ENCODE assay signal across 22 cellular contexts in genomic region chr1:240285541-240285940, GRCh38.
A peak's percentile ranks its signal among the peaks of the same experiment; 100 is the strongest.
DNase-seq lines count a peak whose midpoint lies in the region; ATAC-seq, FAIRE-seq and TF ChIP-seq lines count a peak whose summit lies in the region.
"Had no signal": no experiment of that assay in that cellular context is flagged by ENCODE, and none has a peak within 500 bp of the region (broad histone marks: within the 10 kb centered on the region; RNA-seq: fewer than 3 reads in every experiment).

No MANE protein-coding gene starts in this region.

- 82% methylated on average over 3 of the region's 4 CpGs for WGBS in mesenchymal stem cell

- H3K9me3 Mint-ChIP-seq in astrocyte (ENCODE audit: unreplicated experiment), result no peaks in the 10 kb centered on the region
- H3K9me3 Mint-ChIP-seq: activated CD4-positive, alpha-beta memory T cell treated with anti-CD3 and anti-CD28 coated beads, Interleukin-2, amount 10 ng/mL, durations not matched to agents 7 days and 5 days; activated naive CD4-positive, alpha-beta T cell treated with anti-CD3 and anti-CD28 coated beads, Interleukin-2, amount 50 U/mL, for 24 hours; activated T-cell treated with anti-CD3 and anti-CD28 coated beads, Interleukin-2, amount 50 U/mL, for 4 hours; nephron; T-helper 1 cell treated with Interleukin-12 subunit alpha and Interleukin-12 subunit beta and Interleukin-4 antibody, amounts not matched to agents 30 μg/mL and 1 μg/mL, for 36 hours; WTC11 had no signal

- H4K20me1 ChIP-seq in astrocyte (ENCODE audit: insufficient read depth, low read length), result no peaks in the 10 kb centered on the region

- no peak overlapping the region for H4K8ac ChIP-seq in mesenchymal stem cell (ENCODE audit: low read length)

- H4K91ac ChIP-seq in mesenchymal stem cell (ENCODE audit: low read length), result no peak overlapping the region

- no peak for ATAC-seq in GM18861 (IDR thresholded peaks at IDR 0.05; ENCODE audit: unreplicated experiment)
- ATAC-seq in GM21447 (IDR thresholded peaks at IDR 0.05; ENCODE audit: unreplicated experiment), result no peak
- ATAC-seq: activated T-cell treated with anti-CD3 and anti-CD28 coated beads, Interleukin-2, amount 50 U/mL, for 4 hours; esophagus mucosa; WTC11 had no signal

- H3K36me3 Mint-ChIP-seq in astrocyte (ENCODE audit: low read depth, unreplicated experiment), result no peaks in the 10 kb centered on the region
- H3K36me3 Mint-ChIP-seq: activated naive CD4-positive, alpha-beta T cell treated with anti-CD3 and anti-CD28 coated beads, Interleukin-2, amount 50 U/mL, for 24 hours; WTC11 had no signal

- H3K18ac ChIP-seq in mesenchymal stem cell (ENCODE audit: low read depth in 1 of 2, low read length in 2 of 2), result no peak overlapping the region

- no peak overlapping the region for H2AK5ac ChIP-seq in mesenchymal stem cell (ENCODE audit: low read length, severe bottlenecking)

- H3K4ac ChIP-seq in mesenchymal stem cell (ENCODE audit: low read depth in 1 of 2, low read length in 2 of 2), result no peak overlapping the region

- H3K27ac ChIP-seq in HEK293 (ENCODE audit: extremely low read depth, low read depth, low read length) (no peak overlapping the region), astrocyte (ENCODE audit: low read depth, low read length) (no peak overlapping the region), mesenchymal stem cell (ENCODE audit: low read length, poor library complexity, severe bottlenecking) (no peak overlapping the region)
- H3K27ac ChIP-seq: brain microvascular endothelial cell had no signal

- TF ChIP-seq CTCF in HEK293 (tag by site-specific recombination; IDR thresholded peaks at IDR 0.05), result no peak
- TF ChIP-seq CTCF in astrocyte (IDR thresholded peaks at IDR 0.05; ENCODE audit: insufficient read depth, low read depth, low read length), result no peak

- no peaks in the 10 kb centered on the region for H3K27me3 ChIP-seq in astrocyte (ENCODE audit: insufficient read depth, low read length)
- H3K27me3 ChIP-seq in mesenchymal stem cell (ENCODE audit: control insufficient read depth in 1 of 2, insufficient read depth in 1 of 2, low read length in 2 of 2), result no peaks in the 10 kb centered on the region
- H3K27me3 ChIP-seq: brain microvascular endothelial cell had no signal

- H3K9ac ChIP-seq in astrocyte (ENCODE audit: low read length) (no peak overlapping the region), mesenchymal stem cell (ENCODE audit: low read length) (peak overlapping the region; percentile 73)

- peaks cover 1% of the 10 kb centered on the region for H3K4me1 Mint-ChIP-seq in astrocyte (ENCODE audit: low read depth, unreplicated experiment)
- H3K4me1 Mint-ChIP-seq: activated CD4-positive, alpha-beta memory T cell treated with anti-CD3 and anti-CD28 coated beads, Interleukin-2, amount 10 ng/mL, durations not matched to agents 7 days and 5 days; activated naive CD4-positive, alpha-beta T cell treated with anti-CD3 and anti-CD28 coated beads, Interleukin-2, amount 50 U/mL, for 24 hours; nephron; WTC11 had no signal

- H3K36me3 ChIP-seq in HEK293 (ENCODE audit: control insufficient read depth in 2 of 2, insufficient read depth in 1 of 2, low read length in 2 of 2) (peaks cover 0 to 4% of the 10 kb centered on the region in 2 experiments; a peak in 1 of 3 replicates), astrocyte (ENCODE audit: insufficient read depth, low read length) (no peaks in the 10 kb centered on the region), mesenchymal stem cell (ENCODE audit: control insufficient read depth in 1 of 2, insufficient read depth in 2 of 2, low read depth in 1 of 2, low read length in 2 of 2) (peaks cover 5 to 7% of the 10 kb centered on the region in 2 experiments)
- H3K36me3 ChIP-seq: brain microvascular endothelial cell had no signal

- H3K79me1 ChIP-seq in mesenchymal stem cell (replicated peaks; ENCODE audit: low read length, poor library complexity, severe bottlenecking), result peaks cover 2% of the 10 kb centered on the region

- no peak overlapping the region for H3K4me3 Mint-ChIP-seq in astrocyte (ENCODE audit: unreplicated experiment)
- H3K4me3 Mint-ChIP-seq: activated CD4-positive, alpha-beta memory T cell treated with anti-CD3 and anti-CD28 coated beads, Interleukin-2, amount 10 ng/mL, durations not matched to agents 7 days and 5 days; activated naive CD4-positive, alpha-beta T cell treated with anti-CD3 and anti-CD28 coated beads, Interleukin-2, amount 50 U/mL, for 24 hours; activated T-cell treated with anti-CD3 and anti-CD28 coated beads, Interleukin-2, amount 50 U/mL, for 4 hours; nephron; stimulated activated naive CD8-positive, alpha-beta T cell treated with anti-CD3 and anti-CD28 coated beads, Interleukin-15, Interleukin-2, amounts not matched to agents 100 ng/mL and 50 ng/mL, for 24 hours; T-helper 1 cell treated with Interleukin-12 subunit alpha and Interleukin-12 subunit beta and Interleukin-4 antibody, amounts not matched to agents 30 μg/mL and 1 μg/mL, for 36 hours; WTC11 had no signal

- H3K4me3 ChIP-seq in HEK293 (ENCODE audit: low read depth, low read length), result no peak overlapping the region
- H3K4me3 ChIP-seq in astrocyte (ENCODE audit: insufficient read depth, low read depth, low read length), result no peak overlapping the region
- no peak overlapping the region for H3K4me3 ChIP-seq in mesenchymal stem cell (ENCODE audit: insufficient read depth in 1 of 2, low read depth in 1 of 2, low read length in 2 of 2)

- H3K4me1 ChIP-seq in HEK293 (ENCODE audit: control insufficient read depth, insufficient read depth, low read length) (peaks cover 19% of the 10 kb centered on the region), astrocyte (ENCODE audit: insufficient read depth, low read length) (no peaks in the 10 kb centered on the region), mesenchymal stem cell (ENCODE audit: control insufficient read depth, insufficient read depth, low read depth, low read length) (no peaks in the 10 kb centered on the region)

- H2BK12ac ChIP-seq in mesenchymal stem cell (ENCODE audit: low read length in 2 of 2), result no peak overlapping the region

- H3K9me3 ChIP-seq in HEK293 (ENCODE audit: control insufficient read depth, insufficient read depth, low read depth, low read length), result no peaks in the 10 kb centered on the region
- H3K9me3 ChIP-seq in astrocyte (ENCODE audit: insufficient read depth, low read depth, low read length), result no peaks in the 10 kb centered on the region
- peaks cover 6% of the 10 kb centered on the region for H3K9me3 ChIP-seq in mesenchymal stem cell (ENCODE audit: control insufficient read depth, low read length)

- DNase-seq in AG08396 (ENCODE audit: low spot score) (peak; percentile 38), astrocyte (ENCODE audit: low read depth) (peak; percentile 47), mesenchymal stem cell (peak; percentile 55), retina (no peak), HUDEP-2 (lab: John Stamatoyannopoulos, UW; ENCODE audit: unreplicated experiment in 76 of 76) (no peak)
- DNase-seq: activated CD4-positive, alpha-beta memory T cell treated with anti-CD3 and anti-CD28 coated beads, Interleukin-2, amount 10 ng/mL, durations not matched to agents 7 days and 5 days; activated T-cell treated with anti-CD3 and anti-CD28 coated beads, Interleukin-2, amount 50 U/mL, for 4 hours; brain microvascular endothelial cell; hippocampal formation; mesendoderm; NCI-H2029; NCI-H446 treated with DMSO at 0.1 percent for 48 hours had no signal

- peak; percentile 94 for FAIRE-seq in astrocyte (lab: Jason Lieb, UNC)

- H2AFZ ChIP-seq in astrocyte (ENCODE audit: low read depth, low read length) (no peak overlapping the region), mesenchymal stem cell (ENCODE audit: low read depth, low read length) (no peak overlapping the region)

- H3K79me2 ChIP-seq in astrocyte (ENCODE audit: insufficient read depth, low read length), result no peaks in the 10 kb centered on the region

- no peak overlapping the region for H2BK120ac ChIP-seq in mesenchymal stem cell (ENCODE audit: low read depth, low read length)

- peak overlapping the region in 1 of 2 experiments; percentile 14 for H3K23ac ChIP-seq in mesenchymal stem cell (ENCODE audit: low read length in 2 of 2)

- no peak overlapping the region for H3K14ac ChIP-seq in mesenchymal stem cell (ENCODE audit: low read length in 2 of 2)

- POLR2A ChIA-PET in HEK293 (lab: Yijun Ruan, JAX), result no interaction called here

- H3K4me2 ChIP-seq in astrocyte (ENCODE audit: low read length) (no peak overlapping the region), mesenchymal stem cell (ENCODE audit: low read length, poor library complexity, severe bottlenecking) (no peak overlapping the region)

- H2BK5ac ChIP-seq in mesenchymal stem cell (ENCODE audit: low read depth, low read length, poor library complexity, severe bottlenecking), result no peak overlapping the region

- no peaks in the 10 kb centered on the region for H3K27me3 Mint-ChIP-seq in astrocyte (ENCODE audit: low read depth, unreplicated experiment)
- H3K27me3 Mint-ChIP-seq: activated CD4-positive, alpha-beta memory T cell treated with anti-CD3 and anti-CD28 coated beads, Interleukin-2, amount 10 ng/mL, durations not matched to agents 7 days and 5 days; activated naive CD4-positive, alpha-beta T cell treated with anti-CD3 and anti-CD28 coated beads, Interleukin-2, amount 50 U/mL, for 24 hours; stimulated activated naive CD8-positive, alpha-beta T cell treated with anti-CD3 and anti-CD28 coated beads, Interleukin-15, Interleukin-2, amounts not matched to agents 100 ng/mL and 50 ng/mL, for 24 hours had no signal

- CTCF ChIA-PET in HEK293 (lab: Yijun Ruan, JAX), result interaction anchor here (0.5 kb wide), 1 partner anchor 192 kb away, joined by 3 read pairs; no protein-coding TSS in a partner anchor

- no peak overlapping the region for H3K27ac Mint-ChIP-seq in astrocyte (ENCODE audit: unreplicated experiment)
- H3K27ac Mint-ChIP-seq: activated CD4-positive, alpha-beta memory T cell treated with anti-CD3 and anti-CD28 coated beads, Interleukin-2, amount 10 ng/mL, durations not matched to agents 7 days and 5 days; activated naive CD4-positive, alpha-beta T cell treated with anti-CD3 and anti-CD28 coated beads, Interleukin-2, amount 50 U/mL, for 24 hours; nephron; progenitor cell of endocrine pancreas; stimulated activated naive CD8-positive, alpha-beta T cell treated with anti-CD3 and anti-CD28 coated beads, Interleukin-15, Interleukin-2, amounts not matched to agents 100 ng/mL and 50 ng/mL, for 24 hours; T-helper 1 cell treated with Interleukin-12 subunit alpha and Interleukin-12 subunit beta and Interleukin-4 antibody, amounts not matched to agents 30 μg/mL and 1 μg/mL, for 36 hours; WTC11 had no signal

- no peak overlapping the region for H2BK15ac ChIP-seq in mesenchymal stem cell (ENCODE audit: low read depth, poor library complexity, severe bottlenecking)

TF ChIP-seq in HEK293, 187 proteins besides CTCF, POLR2A, EP300 and RAD21 (continues in another document):
- no peak for TF ChIP-seq SP2 (tag by site-specific recombination; IDR thresholded peaks at IDR 0.05)

Comparison
In these comparisons a context has a peak if more than half of its experiments do, and no peak if none do; other contexts are left out.
1. DNase-seq: peak in AG08396 (single experiment), astrocyte (single experiment) and mesenchymal stem cell (single experiment); none in retina (single experiment) and HUDEP-2 (0 of 76).